ENCODE assay signal across 10 cellular contexts in the genomic region with DNA sequence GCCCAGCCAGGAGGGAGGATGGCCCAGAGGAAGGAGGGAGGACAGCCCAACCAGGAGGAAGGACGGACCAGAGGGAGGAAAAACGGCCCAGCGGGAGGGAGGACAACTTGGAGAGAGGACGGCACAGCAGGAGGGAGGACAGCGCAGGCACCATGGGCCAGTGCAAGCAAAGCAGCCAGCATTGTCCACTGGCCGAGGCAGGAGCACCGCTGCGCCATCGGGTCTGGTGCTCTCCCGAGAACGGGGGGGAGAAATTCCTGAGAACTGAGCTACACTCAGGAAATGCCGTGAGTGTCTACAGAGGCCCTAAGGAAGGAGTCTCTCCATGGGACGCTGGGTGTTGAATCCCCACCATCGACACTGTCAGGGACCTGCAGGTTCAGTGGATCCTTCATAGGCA. TPM values are rescaled to one million over a fixed set of nuclear protein-coding genes. Genes with fewer than 3 reads are reported as not detected.
"Had no signal": no experiment of that assay in that cellular context is flagged by ENCODE, and none has a peak within 500 bp of the region (broad histone marks: within the 10 kb centered on the region; RNA-seq: fewer than 3 reads in every experiment).

No MANE protein-coding gene starts in this region.

- H2AFZ ChIP-seq: GM23338 had no signal

- H3K36me3 ChIP-seq: HAP-1 had no signal

- H3K4me1 ChIP-seq: HAP-1 had no signal

- H3K9me3 ChIP-seq: HAP-1 had no signal

- H3K27ac ChIP-seq: HL-60 had no signal

- H3K4me3 ChIP-seq: GM23338, HAP-1 had no signal

- H3K4me2 ChIP-seq: GM23338 had no signal

- ATAC-seq: GM23338, HCT116 had no signal

- DNase-seq: H7, HFFc6, KG1 had no signal

RNA-seq across cellular contexts. Expression of a gene that starts 38.5 kb away (rescaled TPM):
- total RNA-seq: H4, H7, HFFc6, HT1080 had no signal
- polyA plus RNA-seq: IgD-negative memory B cell had no signal
